ENCODE assay signal across 23 cellular contexts in genomic region chr2:201349601-201350000, GRCh38.
"Had no signal": no experiment of that assay in that cellular context is flagged by ENCODE, and none has a peak within 500 bp of the region (broad histone marks: within the 10 kb centered on the region; RNA-seq: fewer than 3 reads in every experiment).

No MANE protein-coding gene starts in this region.

- DNase-seq: activated B cell treated with CpG ODN at 0.5 μM for 24 hours; activated CD4-positive, alpha-beta memory T cell treated with anti-CD3 and anti-CD28 coated beads for 36 hours; activated CD4-positive, alpha-beta T cell treated with anti-CD3 and anti-CD28 coated beads for 1 hour; activated CD4-positive, alpha-beta T cell treated with anti-CD3 and anti-CD28 coated beads, Interleukin-2, amount 10 ng/mL, durations not matched to agents 24 days and 14 days; activated CD8-positive, alpha-beta memory T cell treated with anti-CD3 and anti-CD28 coated beads for 24 hours; activated gamma-delta T cell treated with Interleukin-2 at 50 U/mL for 16 hours; activated naive CD4-positive, alpha-beta T cell treated with anti-CD3 and anti-CD28 coated beads, Interleukin-2, amount 10 ng/mL, durations not matched to agents 7 days and 5 days; activated naive CD8-positive, alpha-beta T cell treated with anti-CD3 and anti-CD28 coated beads for 36 hours; activated T-cell treated with anti-CD3 and anti-CD28 coated beads, Interleukin-2, amount 50 U/mL, for 4 hours; anterior cingulate cortex; cerebellar nuclear complex; NCI-H1105 treated with DMSO at 0.1 percent for 48 hours; NCI-H1436 treated with DMSO at 0.1 percent for 48 hours; NCI-H187; NCI-H2081; NCI-H446; NCI-H524 treated with DMSO at 0.1 percent for 48 hours; NCI-H774; Right ventricle myocardium superior; RPMI8226; SJCRH30; SK-N-SH had no signal

- H3K9me3 ChIP-seq: SJCRH30, SK-N-SH had no signal

- H3K4me1 Mint-ChIP-seq: activated naive CD4-positive, alpha-beta T cell treated with anti-CD3 and anti-CD28 coated beads, Interleukin-2, amount 10 ng/mL, durations not matched to agents 7 days and 5 days; activated naive CD8-positive, alpha-beta T cell treated with anti-CD3 and anti-CD28 coated beads for 36 hours had no signal

- H3K27me3 Mint-ChIP-seq: activated B cell treated with CpG ODN at 0.5 μM for 24 hours; activated CD4-positive, alpha-beta memory T cell treated with anti-CD3 and anti-CD28 coated beads for 36 hours; activated CD4-positive, alpha-beta T cell treated with anti-CD3 and anti-CD28 coated beads, Interleukin-2, amount 10 ng/mL, durations not matched to agents 24 days and 14 days; activated naive CD4-positive, alpha-beta T cell treated with anti-CD3 and anti-CD28 coated beads, Interleukin-2, amount 10 ng/mL, durations not matched to agents 7 days and 5 days; activated naive CD8-positive, alpha-beta T cell treated with anti-CD3 and anti-CD28 coated beads for 36 hours had no signal

- H3K4me3 Mint-ChIP-seq: activated B cell treated with CpG ODN at 0.5 μM for 24 hours; activated CD4-positive, alpha-beta memory T cell treated with anti-CD3 and anti-CD28 coated beads for 36 hours; activated CD4-positive, alpha-beta T cell treated with anti-CD3 and anti-CD28 coated beads, Interleukin-2, amount 10 ng/mL, durations not matched to agents 24 days and 14 days; activated naive CD4-positive, alpha-beta T cell treated with anti-CD3 and anti-CD28 coated beads, Interleukin-2, amount 10 ng/mL, durations not matched to agents 7 days and 5 days; activated naive CD8-positive, alpha-beta T cell treated with anti-CD3 and anti-CD28 coated beads for 36 hours; activated T-cell treated with anti-CD3 and anti-CD28 coated beads, Interleukin-2, amount 50 U/mL, for 4 hours had no signal

- H3K27ac ChIP-seq: SJCRH30 had no signal

- H3K27ac Mint-ChIP-seq: activated B cell treated with CpG ODN at 0.5 μM for 24 hours; activated CD4-positive, alpha-beta memory T cell treated with anti-CD3 and anti-CD28 coated beads for 36 hours; activated CD4-positive, alpha-beta T cell treated with anti-CD3 and anti-CD28 coated beads, Interleukin-2, amount 10 ng/mL, durations not matched to agents 24 days and 14 days; activated naive CD4-positive, alpha-beta T cell treated with anti-CD3 and anti-CD28 coated beads, Interleukin-2, amount 10 ng/mL, durations not matched to agents 7 days and 5 days; activated naive CD8-positive, alpha-beta T cell treated with anti-CD3 and anti-CD28 coated beads for 36 hours; activated T-helper 2 cell treated with anti-CD3 and anti-CD28 coated beads, Interferon-gamma antibody, Interleukin-2, Interleukin-4, amounts not matched to agents 10 μg/mL and 5 μg/mL and 100 μg/mL, durations not matched to agents 14 hours and 24 hours and 36 hours had no signal

- H3K4me2 ChIP-seq: SK-N-SH had no signal

- H3K9ac ChIP-seq: SK-N-SH had no signal

- H3K27me3 ChIP-seq: SJCRH30 had no signal

- ATAC-seq: activated T-cell treated with anti-CD3 and anti-CD28 coated beads, Interleukin-2, amount 50 U/mL, for 4 hours had no signal

- H3K4me3 ChIP-seq: SJCRH30 had no signal

- H3K36me3 ChIP-seq: SJCRH30 had no signal
